In genomic region chr10:78302989-78303854, GRCh38 we compare ENCODE assay signal across 8 cellular contexts.
DNase-seq lines count a peak whose midpoint lies in the region; ATAC-seq and TF ChIP-seq lines count a peak whose summit lies in the region.

No MANE protein-coding gene starts in this region.

- peak overlapping the region; percentile 89 to 92 for H3K4me3 Mint-ChIP-seq in activated T-cell treated with anti-CD3 and anti-CD28 coated beads, Interleukin-2, amount 50 U/mL, for 72 hours
- peak overlapping the region; percentile 87 for H3K4me3 Mint-ChIP-seq in natural killer cell

- H3K9me3 ChIP-seq in DOHH2 (ENCODE audit: control insufficient read depth, insufficient read depth, low read length): peaks cover 6% of the 10 kb centered on the region; the same call in 1 of the 2 replicates

- DNase-seq in activated T-cell treated with anti-CD3 and anti-CD28 coated beads, Interleukin-2, amount 50 U/mL, for 72 hours: peak; percentile 94 to 96
- peak; percentile 90 for DNase-seq in fibroblast of gingiva (ENCODE audit: low read depth)
- peak; percentile 94 for DNase-seq in natural killer cell
- peak; percentile 90 to 95 (median 93) for DNase-seq in stimulated activated naive CD4-positive, alpha-beta T cell (lab: John Stamatoyannopoulos, UW)

- ATAC-seq in GM21786 (IDR thresholded peaks at IDR 0.05; ENCODE audit: unreplicated experiment) (peak; percentile 81), natural killer cell (peak; percentile 84 to 96 (median 85))
- peak; percentile 91 to 92 for ATAC-seq in activated T-cell treated with anti-CD3 and anti-CD28 coated beads, Interleukin-2, amount 50 U/mL, for 72 hours (replicated peaks in 1 of 2)

- peak overlapping the region; percentile 77 for H3K27ac Mint-ChIP-seq in activated T-cell treated with anti-CD3 and anti-CD28 coated beads, Interleukin-2, amount 50 U/mL, for 72 hours
- peak overlapping the region; percentile 92 to 98 for H3K27ac Mint-ChIP-seq in natural killer cell

- H3K79me2 ChIP-seq in DOHH2 (ENCODE audit: control insufficient read depth, low read length) (no peaks in the 10 kb centered on the region), KMS-11 (ENCODE audit: insufficient read depth, low read depth) (no peaks in the 10 kb centered on the region)

- peak overlapping the region; percentile 83 for H3K4me2 ChIP-seq in DOHH2 (ENCODE audit: low read length)
- peak overlapping the region; percentile 84 for H3K4me2 ChIP-seq in KMS-11

- 0 out of 2 replicates have a peak, but pooled peaks cover 2% of the 10 kb centered on the region for H3F3A ChIP-seq in DOHH2 (ENCODE audit: control insufficient read depth, insufficient read depth)

- peak overlapping the region; percentile 79 for H3K9ac ChIP-seq in KMS-11

- peak overlapping the region; percentile 88 for H2AFZ ChIP-seq in KMS-11 (ENCODE audit: low read depth)

- no peaks in the 10 kb centered on the region for H3K36me3 Mint-ChIP-seq in activated T-cell treated with anti-CD3 and anti-CD28 coated beads, Interleukin-2, amount 50 U/mL, for 72 hours (ENCODE audit: insufficient read depth in 2 of 2)
- H3K36me3 Mint-ChIP-seq in natural killer cell: no peaks in the 10 kb centered on the region

- H3K4me1 ChIP-seq in DOHH2 (ENCODE audit: control insufficient read depth, low read length) (peaks cover 28% of the 10 kb centered on the region), KMS-11 (ENCODE audit: low read depth, poor library complexity, severe bottlenecking) (peaks cover 17% of the 10 kb centered on the region)

- peaks cover 9% of the 10 kb centered on the region for H3K4me1 Mint-ChIP-seq in activated T-cell treated with anti-CD3 and anti-CD28 coated beads, Interleukin-2, amount 50 U/mL, for 72 hours (ENCODE audit: low read depth)
- peaks cover 10 to 23% of the 10 kb centered on the region in 2 donors for H3K4me1 Mint-ChIP-seq in natural killer cell

- H3K27me3 ChIP-seq in DOHH2 (ENCODE audit: control insufficient read depth, low read length) (peaks cover 28% of the 10 kb centered on the region), KMS-11 (ENCODE audit: insufficient read depth, low read depth) (no peaks in the 10 kb centered on the region)

- TF ChIP-seq CTCF in DOHH2 (IDR thresholded peaks at IDR 0.05; ENCODE audit: low read depth, low read length, poor library complexity, severe bottlenecking): peak; percentile 65
- TF ChIP-seq CTCF in KMS-11 (conservative IDR thresholded peaks at IDR 0.05; ENCODE audit: low read depth, low read length): peak; percentile 58
- TF ChIP-seq CTCF in natural killer cell (IDR thresholded peaks at IDR 0.05): peak; percentile 79

- peaks cover 16% of the 10 kb centered on the region for H3K27me3 Mint-ChIP-seq in activated T-cell treated with anti-CD3 and anti-CD28 coated beads, Interleukin-2, amount 50 U/mL, for 72 hours (ENCODE audit: low read depth)
- H3K27me3 Mint-ChIP-seq in natural killer cell (ENCODE audit: low read depth in 2 of 2): peaks cover 11 to 14% of the 10 kb centered on the region in 2 donors

- H3K27ac ChIP-seq in DOHH2 (ENCODE audit: low read depth, low read length): peak overlapping the region; percentile 41
- H3K27ac ChIP-seq in KMS-11: peak overlapping the region; percentile 81

- H4K20me1 ChIP-seq in DOHH2 (ENCODE audit: control insufficient read depth, insufficient read depth, low read depth, low read length): no peaks in the 10 kb centered on the region
- no peaks in the 10 kb centered on the region for H4K20me1 ChIP-seq in KMS-11 (ENCODE audit: insufficient read depth)

- H3K9me2 ChIP-seq in DOHH2 (replicated peaks; ENCODE audit: control insufficient read depth, low read length): no peaks in the 10 kb centered on the region

- intact Hi-C loops in natural killer cell (cut with micrococcal nuclease): loop anchor here (2.0 to 5.0 kb wide), 2 partner anchors 270 to 1144 kb away; partner anchors contain the start of genes RPS24 and ZCCHC24

- H3K36me3 ChIP-seq in DOHH2 (ENCODE audit: control insufficient read depth, low read length) (no peaks in the 10 kb centered on the region), KMS-11 (ENCODE audit: insufficient read depth) (no peaks in the 10 kb centered on the region)

- peak overlapping the region; percentile 73 for H3K4me3 ChIP-seq in DOHH2 (ENCODE audit: low read length)
- H3K4me3 ChIP-seq in KMS-11 (IDR thresholded peaks at IDR 0.05; ENCODE audit: insufficient read depth, low read depth, low read length): no peak overlapping the region

- H3K9me3 Mint-ChIP-seq in activated T-cell treated with anti-CD3 and anti-CD28 coated beads, Interleukin-2, amount 50 U/mL, for 72 hours: peaks cover 2% of the 10 kb centered on the region in 2 donors
- no peaks in the 10 kb centered on the region for H3K9me3 Mint-ChIP-seq in natural killer cell

TF ChIP-seq in PFSK-1, 5 proteins besides CTCF, POLR2A, EP300 and RAD21:
- TF ChIP-seq SIN3A (IDR thresholded peaks at IDR 0.05; ENCODE audit: borderline replicate concordance, insufficient read depth, low read length) (no peak), FOXP2 (optimal IDR thresholded peaks at IDR 0.05; ENCODE audit: borderline replicate concordance, extremely low read depth, extremely low read length, insufficient read depth) (peak; percentile 88), POLR2AphosphoS5 (IDR thresholded peaks at IDR 0.05; ENCODE audit: low read depth, low read length) (peak; percentile 43; the same call in 1 of the 2 replicates), TAF1 (IDR thresholded peaks at IDR 0.05; ENCODE audit: borderline replicate concordance, insufficient read depth, low read length) (no peak)
- TF ChIP-seq, protein P1, sequence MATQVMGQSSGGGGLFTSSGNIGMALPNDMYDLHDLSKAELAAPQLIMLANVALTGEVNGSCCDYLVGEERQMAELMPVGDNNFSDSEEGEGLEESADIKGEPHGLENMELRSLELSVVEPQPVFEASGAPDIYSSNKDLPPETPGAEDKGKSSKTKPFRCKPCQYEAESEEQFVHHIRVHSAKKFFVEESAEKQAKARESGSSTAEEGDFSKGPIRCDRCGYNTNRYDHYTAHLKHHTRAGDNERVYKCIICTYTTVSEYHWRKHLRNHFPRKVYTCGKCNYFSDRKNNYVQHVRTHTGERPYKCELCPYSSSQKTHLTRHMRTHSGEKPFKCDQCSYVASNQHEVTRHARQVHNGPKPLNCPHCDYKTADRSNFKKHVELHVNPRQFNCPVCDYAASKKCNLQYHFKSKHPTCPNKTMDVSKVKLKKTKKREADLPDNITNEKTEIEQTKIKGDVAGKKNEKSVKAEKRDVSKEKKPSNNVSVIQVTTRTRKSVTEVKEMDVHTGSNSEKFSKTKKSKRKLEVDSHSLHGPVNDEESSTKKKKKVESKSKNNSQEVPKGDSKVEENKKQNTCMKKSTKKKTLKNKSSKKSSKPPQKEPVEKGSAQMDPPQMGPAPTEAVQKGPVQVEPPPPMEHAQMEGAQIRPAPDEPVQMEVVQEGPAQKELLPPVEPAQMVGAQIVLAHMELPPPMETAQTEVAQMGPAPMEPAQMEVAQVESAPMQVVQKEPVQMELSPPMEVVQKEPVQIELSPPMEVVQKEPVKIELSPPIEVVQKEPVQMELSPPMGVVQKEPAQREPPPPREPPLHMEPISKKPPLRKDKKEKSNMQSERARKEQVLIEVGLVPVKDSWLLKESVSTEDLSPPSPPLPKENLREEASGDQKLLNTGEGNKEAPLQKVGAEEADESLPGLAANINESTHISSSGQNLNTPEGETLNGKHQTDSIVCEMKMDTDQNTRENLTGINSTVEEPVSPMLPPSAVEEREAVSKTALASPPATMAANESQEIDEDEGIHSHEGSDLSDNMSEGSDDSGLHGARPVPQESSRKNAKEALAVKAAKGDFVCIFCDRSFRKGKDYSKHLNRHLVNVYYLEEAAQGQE (IDR thresholded peaks at IDR 0.05; ENCODE audit: insufficient read depth in 1 of 2, low read depth in 2 of 2, low read length in 2 of 2): no peak
